ENCODE assay signal across 3 cellular contexts in genomic region chr18:78964727-78965126, GRCh38. TPM values are rescaled to one million over a fixed set of nuclear protein-coding genes. Genes with fewer than 3 reads are reported as not detected.
"Had no signal": no experiment of that assay in that cellular context is flagged by ENCODE, and none has a peak within 500 bp of the region (broad histone marks: within the 10 kb centered on the region; RNA-seq: fewer than 3 reads in every experiment).

No MANE protein-coding gene starts in this region.

RNA-seq across cellular contexts. Expression of gene SALL3, which starts 14.9 kb away (rescaled TPM):
- total RNA-seq: LHCN-M2, M059J, MCF 10A had no signal
